Comparison of ENCODE assay signal across 15 cellular contexts in the genomic region with DNA sequence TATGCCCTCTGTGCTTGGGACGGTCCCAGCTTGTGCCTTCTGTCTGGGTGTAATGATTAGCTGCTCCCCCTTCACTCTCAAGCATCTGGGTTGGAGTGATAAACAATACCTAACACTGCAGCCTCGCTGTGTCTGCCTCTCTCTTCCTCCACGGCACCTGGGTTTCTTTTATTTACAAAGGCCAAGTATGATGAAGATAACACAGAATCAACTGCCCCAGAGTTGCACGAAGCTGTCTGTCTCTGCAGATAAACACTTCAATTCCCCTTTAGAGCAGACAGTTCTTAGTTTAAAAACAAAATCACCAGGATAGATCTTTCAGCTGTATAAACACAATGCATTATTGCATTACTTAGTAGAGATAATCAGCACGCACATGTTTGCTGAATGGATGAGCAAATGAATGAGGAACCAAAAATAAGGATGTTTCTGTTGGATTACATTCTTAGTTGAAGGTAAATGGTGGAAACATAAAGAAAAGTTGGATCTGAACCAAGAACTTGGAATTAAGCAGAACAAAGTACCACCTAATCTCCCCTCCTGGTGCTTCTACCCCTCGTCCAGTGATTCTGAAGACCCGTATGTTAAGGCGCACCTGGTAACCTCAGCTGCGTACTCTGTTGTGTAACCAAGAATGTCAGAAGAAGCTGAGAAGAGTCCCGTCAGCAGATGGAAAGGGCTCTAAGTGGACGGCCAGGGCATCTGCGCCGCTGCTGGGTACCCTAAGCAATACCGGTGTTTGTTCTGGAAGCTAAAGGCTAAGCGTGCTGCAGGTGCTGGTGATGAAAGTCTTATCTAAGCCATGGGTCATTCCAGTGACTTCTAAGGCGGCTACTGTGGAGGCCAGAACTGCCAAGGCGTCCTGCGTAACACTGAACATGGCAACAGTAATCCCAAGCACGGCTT.
"Had no signal": no experiment of that assay in that cellular context is flagged by ENCODE, and none has a peak within 500 bp of the region (broad histone marks: within the 10 kb centered on the region; RNA-seq: fewer than 3 reads in every experiment).

No MANE protein-coding gene starts in this region.

- H2AFZ ChIP-seq: neural progenitor cell had no signal

- H3K4me2 ChIP-seq: neural progenitor cell had no signal

- H3K9me3 ChIP-seq: left lung, pancreas, thoracic aorta had no signal

- H3K27ac ChIP-seq: left lung, neural progenitor cell, pancreas, spleen, thoracic aorta had no signal

- ATAC-seq: activated CD4-positive, alpha-beta T cell treated with anti-CD3 and anti-CD28 coated beads for 36 hours; left lung; sciatic nerve had no signal

- H3K4me3 ChIP-seq: left lung, neural progenitor cell, pancreas, spleen, thoracic aorta had no signal

- H3K4me1 ChIP-seq: left lung, neural progenitor cell, pancreas, spleen had no signal

- H3K36me3 ChIP-seq: left lung, neural progenitor cell, pancreas, spleen, thoracic aorta had no signal

- H3K27me3 ChIP-seq: pancreas had no signal

- H3K9ac ChIP-seq: neural progenitor cell had no signal

- DNase-seq: activated CD4-positive, alpha-beta memory T cell treated with anti-CD3 and anti-CD28 coated beads, Interleukin-2, amount 10 ng/mL, durations not matched to agents 7 days and 5 days; activated CD4-positive, alpha-beta T cell treated with anti-CD3 and anti-CD28 coated beads for 36 hours; activated effector memory CD4-positive, alpha-beta T cell treated with Interleukin-2 at 50 U/mL for 16 hours; activated T-cell treated with anti-CD3 and anti-CD28 coated beads, Interleukin-2, amount 50 U/mL, for 24 hours; caudate nucleus; hippocampal formation; kidney; left lung; mammary epithelial cell; pancreas; spleen; T-helper 9 cell had no signal
